Comparison of ENCODE assay signal across 8 cellular contexts in the genomic region with DNA sequence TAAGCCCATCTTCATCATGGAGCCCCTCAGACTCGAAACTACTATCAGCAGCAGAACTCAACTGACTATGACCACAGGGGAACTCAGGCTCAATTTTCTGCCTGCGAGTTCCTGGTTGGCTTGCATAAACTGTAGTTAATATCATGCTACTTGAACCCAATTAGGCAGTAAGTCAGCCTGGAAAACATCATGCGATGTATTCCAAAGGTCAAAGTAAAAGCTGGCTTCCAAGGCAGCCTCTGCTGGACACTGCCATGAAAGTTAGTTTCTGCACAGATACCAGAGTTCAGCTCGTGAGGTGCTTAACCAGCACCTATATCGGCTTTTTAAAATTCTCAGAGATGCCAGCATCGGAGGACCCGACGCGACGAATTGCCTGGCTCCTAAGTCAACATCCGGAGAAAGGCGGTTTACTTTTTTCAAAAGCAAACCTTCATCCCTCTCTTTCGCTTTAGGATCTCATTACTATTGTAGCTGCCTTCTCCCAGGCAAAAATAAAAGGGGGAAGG. TPM values are rescaled to one million over a fixed set of nuclear protein-coding genes. Genes with fewer than 3 reads are reported as not detected.
A peak's percentile ranks its signal among the peaks of the same experiment; 100 is the strongest.
DNase-seq lines count a peak whose midpoint lies in the region; TF ChIP-seq lines count a peak whose summit lies in the region.

No MANE protein-coding gene starts in this region.

- BruUV-seq in Calu3 (replicated peaks; lab: Mats Ljungman, UMichigan) = TSS peak; percentile 35

- H3K4me1 Mint-ChIP-seq in Calu3 (ENCODE audit: low read depth, unreplicated experiment) = peaks cover 45% of the 10 kb centered on the region

- H3K4me3 Mint-ChIP-seq in Calu3 (ENCODE audit: low read depth, unreplicated experiment) = peak overlapping the region; percentile 96

- 5 to 7% methylated on average over 13 of the region's 13 CpGs for WGBS in lower leg skin, 2 donors
- 2 to 4% methylated on average over 13 of the region's 13 CpGs for WGBS in tibial nerve, 2 donors

- H3K36me3 ChIP-seq in MG63 (peaks cover 13% of the 10 kb centered on the region), tibial nerve (no peaks in the 10 kb centered on the region)

- intact Hi-C loops in Calu3 (cut with micrococcal nuclease; ENCODE audit: unreplicated experiment) = no loop called here
- intact Hi-C loops in lower leg skin (cut with DNase I; ENCODE audit: low total_unique reads) = no loop called here

- H3K9me3 ChIP-seq in MG63 = no peaks in the 10 kb centered on the region
- no peaks in the 10 kb centered on the region for H3K9me3 ChIP-seq in tibial nerve

- peaks cover 0 to 50% (median 42%) of the 10 kb centered on the region in 4 donors for H3K4me1 ChIP-seq in tibial nerve

- H3K27ac Mint-ChIP-seq in Calu3 (ENCODE audit: unreplicated experiment) = peak overlapping the region; percentile 97

- H3K27me3 Mint-ChIP-seq in Calu3 (ENCODE audit: unreplicated experiment) = no peaks in the 10 kb centered on the region

- no peaks in the 10 kb centered on the region for H3K27me3 ChIP-seq in MG63
- no peaks in the 10 kb centered on the region for H3K27me3 ChIP-seq in tibial nerve

- H3K36me3 Mint-ChIP-seq in Calu3 (ENCODE audit: insufficient read depth, unreplicated experiment) = peaks cover 79% of the 10 kb centered on the region

- peak overlapping the region; percentile 87 for H3K4me3 ChIP-seq in MG63
- peak overlapping the region; percentile 94 to 96 for H3K4me3 ChIP-seq in cardiac fibroblast (replicated peaks in 1 of 2; ENCODE audit: low read depth in 2 of 2, low read length in 2 of 2)
- H3K4me3 ChIP-seq in lower leg skin (ENCODE audit: low read depth, poor library complexity, severe bottlenecking) = peak overlapping the region; percentile 80
- H3K4me3 ChIP-seq in tibial nerve = peak overlapping the region; percentile 69 to 99 (median 85)

- H3K9me3 Mint-ChIP-seq in Calu3 (ENCODE audit: low read depth, unreplicated experiment) = no peaks in the 10 kb centered on the region

- TF ChIP-seq CTCF in Calu3 (IDR thresholded peaks at IDR 0.05; ENCODE audit: unreplicated experiment) (no peak), cardiac fibroblast (IDR thresholded peaks at IDR 0.05; ENCODE audit: low read depth, low read length) (no peak), lower leg skin (IDR thresholded peaks at IDR 0.05) (no peak), tibial nerve (IDR thresholded peaks at IDR 0.05) (no peak)

- DNase-seq in Calu3 (peak; percentile 13), MG63 (no peak), cardiac fibroblast (ENCODE audit: low read depth in 2 of 2) (peak; percentile 20 to 60), lower leg skin (ENCODE audit: low spot score in 2 of 2) (peak in 1 of 2 donors; percentile 79), tibial nerve (ENCODE audit: low spot score in 2 of 2) (no peak), cerebellum (ENCODE audit: low spot score) (no peak), retina (no peak)
- no peak for DNase-seq in stimulated activated CD4-positive, alpha-beta T cell treated with anti-CD3 and anti-CD28 coated beads, Interleukin-2, amount 100 ng/mL, for 24 hours

- CTCF ChIA-PET in Calu3 (lab: Charles Lee) = interaction anchor here (0.6 to 1.5 kb wide), 7 partner anchors 9 to 646 kb away, joined by 3 to 9 read pairs (median 3); no protein-coding TSS in a partner anchor

- no peak for TF ChIP-seq POLR2A in lower leg skin (IDR thresholded peaks at IDR 0.05)
- no peak for TF ChIP-seq POLR2A in tibial nerve (IDR thresholded peaks at IDR 0.05)

- peak in 1 of 2 donors; percentile 27 for TF ChIP-seq EP300 in tibial nerve (IDR thresholded peaks at IDR 0.05)

- peak overlapping the region; percentile 93 to 99 (median 98) for H3K27ac ChIP-seq in tibial nerve

RNA-seq across cellular contexts. Expression of a gene that starts 3.8 kb away (rescaled TPM):
- total RNA-seq in Calu3 (2022) (250 and 267 TPM in 2 replicates), lower leg skin (10 to 100 TPM; 22.1 to 45.9 (median 35.3) TPM), tibial nerve (10 to 100 TPM; 33.1 to 65.1 (median 41.1) TPM), cerebellum (82.8 TPM)
- 44.3 and 47.5 TPM in 2 replicates for total RNA-seq in MG63 (2014; rRNA removed; shearing (Covaris generic); ENCODE audit: low replicate concordance)

Comparison
In these comparisons a context has a peak if more than half of its experiments do, and no peak if none do; other contexts are left out.
1. DNase-seq: peak in Calu3 (single experiment) and cardiac fibroblast (2 of 2); none in MG63 (single experiment), tibial nerve (0 of 2), stimulated activated CD4-positive, alpha-beta T cell treated with anti-CD3 and anti-CD28 coated beads, Interleukin-2, amount 100 ng/mL, for 24 hours (0 of 2), cerebellum (single experiment) and retina (single experiment).
2. Peak in every context shown above with its lines, with median percentiles within 50 percentile points of each other: H3K4me3 ChIP-seq.